1 cellular context compared by ENCODE assay signal in the genomic region with DNA sequence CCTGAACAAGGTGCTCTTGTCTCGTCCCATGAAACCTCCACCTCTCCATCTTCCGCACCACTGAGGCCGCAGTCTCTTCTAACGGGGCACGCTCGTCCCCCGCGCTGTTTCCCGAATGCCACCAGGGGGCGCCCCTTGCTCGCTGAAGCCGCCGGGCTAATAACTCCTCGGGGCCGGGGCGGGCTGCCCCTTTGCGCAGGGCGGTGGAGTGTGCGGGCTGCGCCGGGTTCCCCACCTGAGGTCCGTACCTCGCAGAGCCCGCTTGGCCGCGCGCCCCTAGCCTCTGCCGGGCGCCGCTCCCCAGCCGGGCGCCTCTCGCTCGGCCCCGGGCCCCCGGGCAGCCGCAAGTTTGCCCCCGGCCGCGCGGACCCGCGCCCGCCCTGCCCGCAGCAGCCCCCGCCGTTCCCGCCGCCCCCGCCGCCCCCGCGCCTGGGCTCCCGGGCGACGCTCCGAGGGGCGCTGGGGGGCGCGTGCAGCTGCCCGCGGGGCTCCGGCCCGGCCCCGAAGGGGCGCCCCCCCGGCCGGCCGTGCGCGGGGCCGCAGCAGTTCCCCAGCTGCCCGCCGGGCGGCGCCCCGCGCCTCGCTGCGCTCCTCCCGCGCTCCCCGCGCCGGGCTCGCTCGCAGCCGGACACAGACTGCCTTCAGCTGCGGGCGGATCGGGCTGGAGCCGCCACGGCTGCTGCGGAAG.
TF ChIP-seq lines count a peak whose summit lies in the region.

A gene with protein sequence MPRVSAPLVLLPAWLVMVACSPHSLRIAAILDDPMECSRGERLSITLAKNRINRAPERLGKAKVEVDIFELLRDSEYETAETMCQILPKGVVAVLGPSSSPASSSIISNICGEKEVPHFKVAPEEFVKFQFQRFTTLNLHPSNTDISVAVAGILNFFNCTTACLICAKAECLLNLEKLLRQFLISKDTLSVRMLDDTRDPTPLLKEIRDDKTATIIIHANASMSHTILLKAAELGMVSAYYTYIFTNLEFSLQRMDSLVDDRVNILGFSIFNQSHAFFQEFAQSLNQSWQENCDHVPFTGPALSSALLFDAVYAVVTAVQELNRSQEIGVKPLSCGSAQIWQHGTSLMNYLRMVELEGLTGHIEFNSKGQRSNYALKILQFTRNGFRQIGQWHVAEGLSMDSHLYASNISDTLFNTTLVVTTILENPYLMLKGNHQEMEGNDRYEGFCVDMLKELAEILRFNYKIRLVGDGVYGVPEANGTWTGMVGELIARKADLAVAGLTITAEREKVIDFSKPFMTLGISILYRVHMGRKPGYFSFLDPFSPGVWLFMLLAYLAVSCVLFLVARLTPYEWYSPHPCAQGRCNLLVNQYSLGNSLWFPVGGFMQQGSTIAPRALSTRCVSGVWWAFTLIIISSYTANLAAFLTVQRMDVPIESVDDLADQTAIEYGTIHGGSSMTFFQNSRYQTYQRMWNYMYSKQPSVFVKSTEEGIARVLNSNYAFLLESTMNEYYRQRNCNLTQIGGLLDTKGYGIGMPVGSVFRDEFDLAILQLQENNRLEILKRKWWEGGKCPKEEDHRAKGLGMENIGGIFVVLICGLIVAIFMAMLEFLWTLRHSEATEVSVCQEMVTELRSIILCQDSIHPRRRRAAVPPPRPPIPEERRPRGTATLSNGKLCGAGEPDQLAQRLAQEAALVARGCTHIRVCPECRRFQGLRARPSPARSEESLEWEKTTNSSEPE (plus strand): TSS at position 633 of the 688 bp plus-strand sequence. CDS start 148,571 bp downstream, outside the sequence.

TF ChIP-seq in GM12878, 131 proteins besides CTCF, POLR2A, EP300 and RAD21 (continued from another document and continues in another):
- TF ChIP-seq POLR2AphosphoS2 (IDR thresholded peaks at IDR 0.05; ENCODE audit: low read depth, low read length) (no peak), DPF2 (IDR thresholded peaks at IDR 0.05) (no peak), ETV6 (conservative IDR thresholded peaks at IDR 0.05 in 1 of 2, IDR thresholded peaks at IDR 0.05 in 1 of 2; ENCODE audit: borderline replicate concordance in 1 of 2, low read depth in 1 of 2) (no peak), TAF1 (IDR thresholded peaks at IDR 0.05; ENCODE audit: borderline replicate concordance, low read depth, low read length) (no peak), CBX5 (IDR thresholded peaks at IDR 0.05; ENCODE audit: low read depth) (no peak), MEF2A (IDR thresholded peaks at IDR 0.05; ENCODE audit: insufficient read depth, low read depth, low read length) (no peak), ZNF207 (IDR thresholded peaks at IDR 0.05; ENCODE audit: borderline replicate concordance) (no peak), POU2F2 (IDR thresholded peaks at IDR 0.05; ENCODE audit: borderline replicate concordance, low read depth, low read length) (0 out of 3 replicates have a peak, but pooled peaks have one; percentile 24), NFXL1 (IDR thresholded peaks at IDR 0.05; ENCODE audit: borderline replicate concordance) (no peak), GABPA (IDR thresholded peaks at IDR 0.05; ENCODE audit: low read depth) (no peak), ZNF274 (IDR thresholded peaks at IDR 0.05; ENCODE audit: insufficient read depth, insufficient read length) (no peak), CHD1 (IDR thresholded peaks at IDR 0.05; ENCODE audit: low read depth, low read length) (0 out of 2 replicates have a peak, but pooled peaks have one; percentile 46), SMARCA5 (IDR thresholded peaks at IDR 0.05) (peak; percentile 74), IKZF1 (conservative IDR thresholded peaks at IDR 0.05) (peak; percentile 50), HCFC1 (IDR thresholded peaks at IDR 0.05; ENCODE audit: low read length) (no peak), BCL11A (IDR thresholded peaks at IDR 0.05; ENCODE audit: low read depth, low read length) (no peak), EGR1 (IDR thresholded peaks at IDR 0.05; ENCODE audit: borderline replicate concordance in 1 of 2, low read depth in 2 of 2, low read length in 2 of 2) (peak in 1 of 2 experiments; percentile 34; a peak in 1 of 3 replicates), ZBED1 (IDR thresholded peaks at IDR 0.05; ENCODE audit: borderline replicate concordance) (no peak), KAT2A (conservative IDR thresholded peaks at IDR 0.05; ENCODE audit: control insufficient read depth, low read depth, low read length) (no peak), NRF1 (conservative IDR thresholded peaks at IDR 0.05; ENCODE audit: low read depth, low read length) (no peak), BMI1 (IDR thresholded peaks at IDR 0.05; ENCODE audit: borderline replicate concordance) (no peak), BHLHE40 (IDR thresholded peaks at IDR 0.05; ENCODE audit: borderline replicate concordance in 1 of 2, low read depth in 2 of 2, low read length in 1 of 2) (peak; percentile 39 to 69; a peak in 3 of 4 replicates), CBFB (IDR thresholded peaks at IDR 0.05; ENCODE audit: low read depth) (no peak), RAD51 (IDR thresholded peaks at IDR 0.05) (no peak), RUNX3 (IDR thresholded peaks at IDR 0.05; ENCODE audit: low read length) (no peak), PAX5 (IDR thresholded peaks at IDR 0.05; ENCODE audit: borderline replicate concordance, low read depth, low read length) (no peak), RB1 (IDR thresholded peaks at IDR 0.05; ENCODE audit: borderline replicate concordance) (no peak; the same call in 1 of the 2 replicates), CHD2 (IDR thresholded peaks at IDR 0.05; ENCODE audit: borderline replicate concordance, low read depth, low read length) (no peak), NR2F1 (conservative IDR thresholded peaks at IDR 0.05) (no peak), SUZ12 (IDR thresholded peaks at IDR 0.05; ENCODE audit: unreplicated experiment) (no peak), TBL1XR1 (IDR thresholded peaks at IDR 0.05; ENCODE audit: low read depth, low read length) (no peak), KLF5 (IDR thresholded peaks at IDR 0.05; ENCODE audit: partially characterized antibody) (no peak), EED (IDR thresholded peaks at IDR 0.05; ENCODE audit: low read depth) (no peak), NR2C1 (IDR thresholded peaks at IDR 0.05) (no peak), MYC (IDR thresholded peaks at IDR 0.05; ENCODE audit: insufficient read depth, insufficient read length, insufficient replicate concordance, low read length, severe bottlenecking) (no peak), HDAC6 (IDR thresholded peaks at IDR 0.05; ENCODE audit: unreplicated experiment) (no peak)
- TF ChIP-seq, protein P1, sequence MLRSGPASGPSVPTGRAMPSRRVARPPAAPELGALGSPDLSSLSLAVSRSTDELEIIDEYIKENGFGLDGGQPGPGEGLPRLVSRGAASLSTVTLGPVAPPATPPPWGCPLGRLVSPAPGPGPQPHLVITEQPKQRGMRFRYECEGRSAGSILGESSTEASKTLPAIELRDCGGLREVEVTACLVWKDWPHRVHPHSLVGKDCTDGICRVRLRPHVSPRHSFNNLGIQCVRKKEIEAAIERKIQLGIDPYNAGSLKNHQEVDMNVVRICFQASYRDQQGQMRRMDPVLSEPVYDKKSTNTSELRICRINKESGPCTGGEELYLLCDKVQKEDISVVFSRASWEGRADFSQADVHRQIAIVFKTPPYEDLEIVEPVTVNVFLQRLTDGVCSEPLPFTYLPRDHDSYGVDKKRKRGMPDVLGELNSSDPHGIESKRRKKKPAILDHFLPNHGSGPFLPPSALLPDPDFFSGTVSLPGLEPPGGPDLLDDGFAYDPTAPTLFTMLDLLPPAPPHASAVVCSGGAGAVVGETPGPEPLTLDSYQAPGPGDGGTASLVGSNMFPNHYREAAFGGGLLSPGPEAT (IDR thresholded peaks at IDR 0.05; ENCODE audit: low read depth) = no peak
- TF ChIP-seq, protein P2, sequence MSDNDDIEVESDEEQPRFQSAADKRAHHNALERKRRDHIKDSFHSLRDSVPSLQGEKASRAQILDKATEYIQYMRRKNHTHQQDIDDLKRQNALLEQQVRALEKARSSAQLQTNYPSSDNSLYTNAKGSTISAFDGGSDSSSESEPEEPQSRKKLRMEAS (IDR thresholded peaks at IDR 0.05; ENCODE audit: low read depth, low read length) = no peak
- TF ChIP-seq, protein P3, sequence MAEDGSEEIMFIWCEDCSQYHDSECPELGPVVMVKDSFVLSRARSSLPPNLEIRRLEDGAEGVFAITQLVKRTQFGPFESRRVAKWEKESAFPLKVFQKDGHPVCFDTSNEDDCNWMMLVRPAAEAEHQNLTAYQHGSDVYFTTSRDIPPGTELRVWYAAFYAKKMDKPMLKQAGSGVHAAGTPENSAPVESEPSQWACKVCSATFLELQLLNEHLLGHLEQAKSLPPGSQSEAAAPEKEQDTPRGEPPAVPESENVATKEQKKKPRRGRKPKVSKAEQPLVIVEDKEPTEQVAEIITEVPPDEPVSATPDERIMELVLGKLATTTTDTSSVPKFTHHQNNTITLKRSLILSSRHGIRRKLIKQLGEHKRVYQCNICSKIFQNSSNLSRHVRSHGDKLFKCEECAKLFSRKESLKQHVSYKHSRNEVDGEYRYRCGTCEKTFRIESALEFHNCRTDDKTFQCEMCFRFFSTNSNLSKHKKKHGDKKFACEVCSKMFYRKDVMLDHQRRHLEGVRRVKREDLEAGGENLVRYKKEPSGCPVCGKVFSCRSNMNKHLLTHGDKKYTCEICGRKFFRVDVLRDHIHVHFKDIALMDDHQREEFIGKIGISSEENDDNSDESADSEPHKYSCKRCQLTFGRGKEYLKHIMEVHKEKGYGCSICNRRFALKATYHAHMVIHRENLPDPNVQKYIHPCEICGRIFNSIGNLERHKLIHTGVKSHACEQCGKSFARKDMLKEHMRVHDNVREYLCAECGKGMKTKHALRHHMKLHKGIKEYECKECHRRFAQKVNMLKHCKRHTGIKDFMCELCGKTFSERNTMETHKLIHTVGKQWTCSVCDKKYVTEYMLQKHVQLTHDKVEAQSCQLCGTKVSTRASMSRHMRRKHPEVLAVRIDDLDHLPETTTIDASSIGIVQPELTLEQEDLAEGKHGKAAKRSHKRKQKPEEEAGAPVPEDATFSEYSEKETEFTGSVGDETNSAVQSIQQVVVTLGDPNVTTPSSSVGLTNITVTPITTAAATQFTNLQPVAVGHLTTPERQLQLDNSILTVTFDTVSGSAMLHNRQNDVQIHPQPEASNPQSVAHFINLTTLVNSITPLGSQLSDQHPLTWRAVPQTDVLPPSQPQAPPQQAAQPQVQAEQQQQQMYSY (CRISPR knock-in tag; IDR thresholded peaks at IDR 0.05) = no peak
- TF ChIP-seq, protein P4, sequence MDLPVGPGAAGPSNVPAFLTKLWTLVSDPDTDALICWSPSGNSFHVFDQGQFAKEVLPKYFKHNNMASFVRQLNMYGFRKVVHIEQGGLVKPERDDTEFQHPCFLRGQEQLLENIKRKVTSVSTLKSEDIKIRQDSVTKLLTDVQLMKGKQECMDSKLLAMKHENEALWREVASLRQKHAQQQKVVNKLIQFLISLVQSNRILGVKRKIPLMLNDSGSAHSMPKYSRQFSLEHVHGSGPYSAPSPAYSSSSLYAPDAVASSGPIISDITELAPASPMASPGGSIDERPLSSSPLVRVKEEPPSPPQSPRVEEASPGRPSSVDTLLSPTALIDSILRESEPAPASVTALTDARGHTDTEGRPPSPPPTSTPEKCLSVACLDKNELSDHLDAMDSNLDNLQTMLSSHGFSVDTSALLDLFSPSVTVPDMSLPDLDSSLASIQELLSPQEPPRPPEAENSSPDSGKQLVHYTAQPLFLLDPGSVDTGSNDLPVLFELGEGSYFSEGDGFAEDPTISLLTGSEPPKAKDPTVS (IDR thresholded peaks at IDR 0.05; ENCODE audit: low read depth, low read length) = no peak
- TF ChIP-seq, protein P5, sequence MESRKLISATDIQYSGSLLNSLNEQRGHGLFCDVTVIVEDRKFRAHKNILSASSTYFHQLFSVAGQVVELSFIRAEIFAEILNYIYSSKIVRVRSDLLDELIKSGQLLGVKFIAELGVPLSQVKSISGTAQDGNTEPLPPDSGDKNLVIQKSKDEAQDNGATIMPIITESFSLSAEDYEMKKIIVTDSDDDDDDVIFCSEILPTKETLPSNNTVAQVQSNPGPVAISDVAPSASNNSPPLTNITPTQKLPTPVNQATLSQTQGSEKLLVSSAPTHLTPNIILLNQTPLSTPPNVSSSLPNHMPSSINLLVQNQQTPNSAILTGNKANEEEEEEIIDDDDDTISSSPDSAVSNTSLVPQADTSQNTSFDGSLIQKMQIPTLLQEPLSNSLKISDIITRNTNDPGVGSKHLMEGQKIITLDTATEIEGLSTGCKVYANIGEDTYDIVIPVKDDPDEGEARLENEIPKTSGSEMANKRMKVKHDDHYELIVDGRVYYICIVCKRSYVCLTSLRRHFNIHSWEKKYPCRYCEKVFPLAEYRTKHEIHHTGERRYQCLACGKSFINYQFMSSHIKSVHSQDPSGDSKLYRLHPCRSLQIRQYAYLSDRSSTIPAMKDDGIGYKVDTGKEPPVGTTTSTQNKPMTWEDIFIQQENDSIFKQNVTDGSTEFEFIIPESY (IDR thresholded peaks at IDR 0.05) = no peak
- TF ChIP-seq, protein P6, sequence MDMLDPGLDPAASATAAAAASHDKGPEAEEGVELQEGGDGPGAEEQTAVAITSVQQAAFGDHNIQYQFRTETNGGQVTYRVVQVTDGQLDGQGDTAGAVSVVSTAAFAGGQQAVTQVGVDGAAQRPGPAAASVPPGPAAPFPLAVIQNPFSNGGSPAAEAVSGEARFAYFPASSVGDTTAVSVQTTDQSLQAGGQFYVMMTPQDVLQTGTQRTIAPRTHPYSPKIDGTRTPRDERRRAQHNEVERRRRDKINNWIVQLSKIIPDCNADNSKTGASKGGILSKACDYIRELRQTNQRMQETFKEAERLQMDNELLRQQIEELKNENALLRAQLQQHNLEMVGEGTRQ (IDR thresholded peaks at IDR 0.05; ENCODE audit: borderline replicate concordance, low read depth, low read length) = no peak
- TF ChIP-seq, protein P7, sequence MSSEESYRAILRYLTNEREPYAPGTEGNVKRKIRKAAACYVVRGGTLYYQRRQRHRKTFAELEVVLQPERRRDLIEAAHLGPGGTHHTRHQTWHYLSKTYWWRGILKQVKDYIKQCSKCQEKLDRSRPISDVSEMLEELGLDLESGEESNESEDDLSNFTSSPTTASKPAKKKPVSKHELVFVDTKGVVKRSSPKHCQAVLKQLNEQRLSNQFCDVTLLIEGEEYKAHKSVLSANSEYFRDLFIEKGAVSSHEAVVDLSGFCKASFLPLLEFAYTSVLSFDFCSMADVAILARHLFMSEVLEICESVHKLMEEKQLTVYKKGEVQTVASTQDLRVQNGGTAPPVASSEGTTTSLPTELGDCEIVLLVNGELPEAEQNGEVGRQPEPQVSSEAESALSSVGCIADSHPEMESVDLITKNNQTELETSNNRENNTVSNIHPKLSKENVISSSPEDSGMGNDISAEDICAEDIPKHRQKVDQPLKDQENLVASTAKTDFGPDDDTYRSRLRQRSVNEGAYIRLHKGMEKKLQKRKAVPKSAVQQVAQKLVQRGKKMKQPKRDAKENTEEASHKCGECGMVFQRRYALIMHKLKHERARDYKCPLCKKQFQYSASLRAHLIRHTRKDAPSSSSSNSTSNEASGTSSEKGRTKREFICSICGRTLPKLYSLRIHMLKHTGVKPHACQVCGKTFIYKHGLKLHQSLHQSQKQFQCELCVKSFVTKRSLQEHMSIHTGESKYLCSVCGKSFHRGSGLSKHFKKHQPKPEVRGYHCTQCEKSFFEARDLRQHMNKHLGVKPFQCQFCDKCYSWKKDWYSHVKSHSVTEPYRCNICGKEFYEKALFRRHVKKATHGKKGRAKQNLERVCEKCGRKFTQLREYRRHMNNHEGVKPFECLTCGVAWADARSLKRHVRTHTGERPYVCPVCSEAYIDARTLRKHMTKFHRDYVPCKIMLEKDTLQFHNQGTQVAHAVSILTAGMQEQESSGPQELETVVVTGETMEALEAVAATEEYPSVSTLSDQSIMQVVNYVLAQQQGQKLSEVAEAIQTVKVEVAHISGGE (CRISPR knock-in tag; IDR thresholded peaks at IDR 0.05) = no peak
